In genomic region chr1:49229555-49229954, GRCh38 we compare ENCODE assay signal across 15 cellular contexts.
A peak's percentile ranks its signal among the peaks of the same experiment; 100 is the strongest.
DNase-seq lines count a peak whose midpoint lies in the region; ATAC-seq and TF ChIP-seq lines count a peak whose summit lies in the region.
"Had no signal": no experiment of that assay in that cellular context is flagged by ENCODE, and none has a peak within 500 bp of the region (broad histone marks: within the 10 kb centered on the region; RNA-seq: fewer than 3 reads in every experiment).

No MANE protein-coding gene starts in this region.

- H3K4me2 ChIP-seq in mammary epithelial cell (ENCODE audit: insufficient read depth, low read depth, low read length) (no peak overlapping the region), neuronal stem cell (ENCODE audit: insufficient read depth, low read length, poor library complexity, severe bottlenecking) (no peak overlapping the region), smooth muscle cell (no peak overlapping the region)

- H3K9me3 ChIP-seq in MG63, result no peaks in the 10 kb centered on the region
- no peaks in the 10 kb centered on the region for H3K9me3 ChIP-seq in mammary epithelial cell (replicated peaks; ENCODE audit: insufficient read depth, low read length)
- H3K9me3 ChIP-seq in neuronal stem cell (replicated peaks in 1 of 2; ENCODE audit: control insufficient read depth in 2 of 2, insufficient read depth in 1 of 2, low read depth in 1 of 2, low read length in 2 of 2), result no peaks in the 10 kb centered on the region
- no peaks in the 10 kb centered on the region for H3K9me3 ChIP-seq in smooth muscle cell (replicated peaks; ENCODE audit: low read depth)
- H3K9me3 ChIP-seq: psoas muscle, spleen, testis had no signal

- H2AK5ac ChIP-seq in neuronal stem cell (ENCODE audit: low read depth, low read length), result no peak overlapping the region

- no peak overlapping the region for H2BK15ac ChIP-seq in neuronal stem cell (ENCODE audit: low read length)

- CTCF ChIA-PET in mammary epithelial cell (lab: Charles Lee; ENCODE audit: low non-redundant PET), result no interaction called here

- H3K14ac ChIP-seq in neuronal stem cell (ENCODE audit: low read length), result no peak overlapping the region

- no peak overlapping the region for H3K23ac ChIP-seq in neuronal stem cell (ENCODE audit: low read depth, low read length, poor library complexity)

- H4K20me1 ChIP-seq in mammary epithelial cell (ENCODE audit: insufficient read depth, low read length) (no peaks in the 10 kb centered on the region), smooth muscle cell (ENCODE audit: low read depth) (no peaks in the 10 kb centered on the region)

- 71% methylated on average over 1 of the region's 1 CpG for WGBS in mammary epithelial cell (ENCODE audit: low coverage, missing lambda C conversion rate)
- no CpG with 5 or more reads among the region's 1 CpG for WGBS in neuronal stem cell (ENCODE audit: extremely low coverage in 2 of 2, insufficient read length in 2 of 2, insufficient replicate concordance in 1 of 2), 2 donors
- WGBS in smooth muscle cell (ENCODE audit: low lambda C conversion rate), result 48% methylated on average over 1 of the region's 1 CpG

- H4K8ac ChIP-seq in neuronal stem cell (ENCODE audit: low read depth, low read length), result no peak overlapping the region

- no peaks in the 10 kb centered on the region for H3K27me3 ChIP-seq in MG63
- H3K27me3 ChIP-seq in mammary epithelial cell (ENCODE audit: insufficient read depth, low read length), result no peaks in the 10 kb centered on the region
- H3K27me3 ChIP-seq in neuronal stem cell (ENCODE audit: control insufficient read depth in 3 of 3, insufficient read depth in 3 of 3, low read depth in 1 of 3, low read length in 3 of 3), result no peaks in the 10 kb centered on the region
- no peaks in the 10 kb centered on the region for H3K27me3 ChIP-seq in smooth muscle cell (ENCODE audit: low read depth)
- H3K27me3 ChIP-seq: spleen, testis had no signal

- H3K4me3 ChIP-seq in MG63 (no peak overlapping the region), mammary epithelial cell (replicated peaks in 1 of 3; ENCODE audit: insufficient read depth in 1 of 3, low read depth in 2 of 3, low read length in 3 of 3) (no peak overlapping the region), neuronal stem cell (ENCODE audit: low read length in 2 of 2) (no peak overlapping the region), smooth muscle cell (no peak overlapping the region)
- H3K4me3 ChIP-seq: psoas muscle, spleen, testis had no signal

- no peaks in the 10 kb centered on the region for H3K79me1 ChIP-seq in neuronal stem cell (ENCODE audit: low read depth, low read length)

- H3K4me1 ChIP-seq in mammary epithelial cell (ENCODE audit: insufficient read depth, low read length) (no peaks in the 10 kb centered on the region), neuronal stem cell (ENCODE audit: control insufficient read depth in 2 of 2, insufficient read depth in 1 of 2, low read depth in 1 of 2, low read length in 2 of 2) (no peaks in the 10 kb centered on the region), smooth muscle cell (ENCODE audit: low read depth) (no peaks in the 10 kb centered on the region)
- H3K4me1 ChIP-seq: psoas muscle, spleen, testis had no signal

- no peak overlapping the region for H3K18ac ChIP-seq in neuronal stem cell (ENCODE audit: low read length)

- H3K36me3 ChIP-seq in MG63, result no peaks in the 10 kb centered on the region
- no peaks in the 10 kb centered on the region for H3K36me3 ChIP-seq in mammary epithelial cell (ENCODE audit: insufficient read depth, low read length)
- no peaks in the 10 kb centered on the region for H3K36me3 ChIP-seq in neuronal stem cell (replicated peaks in 1 of 2; ENCODE audit: control insufficient read depth in 2 of 2, insufficient read depth in 2 of 2, low read length in 2 of 2)
- no peaks in the 10 kb centered on the region for H3K36me3 ChIP-seq in smooth muscle cell (ENCODE audit: low read depth)
- H3K36me3 ChIP-seq: spleen had no signal

- H3K9ac ChIP-seq in mammary epithelial cell (ENCODE audit: insufficient read depth, low read length) (no peak overlapping the region), neuronal stem cell (ENCODE audit: low read depth, low read length, poor library complexity) (no peak overlapping the region), smooth muscle cell (ENCODE audit: low read depth) (no peak overlapping the region)

- H3F3A ChIP-seq in smooth muscle cell (ENCODE audit: low read depth), result no peaks in the 10 kb centered on the region

- no peak overlapping the region for H4K91ac ChIP-seq in neuronal stem cell (ENCODE audit: low read depth, low read length, poor library complexity)

- in situ Hi-C loops in Caki2 (cut with HindIII; ENCODE audit: low pct_unique_long_range_greater_than_20kb, low sequenced_read_pairs) (no loop called here), mammary epithelial cell (cut with MboI; ENCODE audit: low sequenced_read_pairs in 2 of 2) (no loop called here)

- no peak overlapping the region for H2AFZ ChIP-seq in mammary epithelial cell (ENCODE audit: low read depth, low read length)
- no peak overlapping the region for H2AFZ ChIP-seq in neuronal stem cell (ENCODE audit: low read length)
- no peak overlapping the region for H2AFZ ChIP-seq in smooth muscle cell (ENCODE audit: low read depth)

- H3K27ac ChIP-seq in mammary epithelial cell (ENCODE audit: insufficient read depth, low read depth, low read length) (no peak overlapping the region), neuronal stem cell (replicated peaks; ENCODE audit: low read length) (no peak overlapping the region), smooth muscle cell (ENCODE audit: low read depth) (no peak overlapping the region)
- H3K27ac ChIP-seq: epithelial cell of prostate, psoas muscle, spleen, testis had no signal

- H2BK5ac ChIP-seq in neuronal stem cell (ENCODE audit: low read length), result no peak overlapping the region

- no peak overlapping the region for H2BK12ac ChIP-seq in neuronal stem cell (ENCODE audit: low read length)

- TF ChIP-seq CTCF in mammary epithelial cell (conservative IDR thresholded peaks at IDR 0.05 in 1 of 2, IDR thresholded peaks at IDR 0.05 in 1 of 2; ENCODE audit: extremely low read depth in 1 of 2, insufficient read depth in 1 of 2, low read depth in 1 of 2, low read length in 2 of 2) (peak in 1 of 2 donors; percentile 14), smooth muscle cell (IDR thresholded peaks at IDR 0.05; ENCODE audit: borderline replicate concordance, insufficient read depth, poor library complexity, severe bottlenecking) (no peak)

- H3K4ac ChIP-seq in neuronal stem cell (ENCODE audit: low read length), result no peak overlapping the region

- ATAC-seq in left lobe of liver (peak; percentile 49), GM18873 (IDR thresholded peaks at IDR 0.05; ENCODE audit: low FRiP score, unreplicated experiment) (no peak)

- dilution Hi-C loops in mammary epithelial cell (cut with HindIII; ENCODE audit: low sequenced_read_pairs), result no loop called here

- no peaks in the 10 kb centered on the region for H3K79me2 ChIP-seq in mammary epithelial cell (ENCODE audit: insufficient read depth, low read length)
- H3K79me2 ChIP-seq in smooth muscle cell (ENCODE audit: low read depth), result no peaks in the 10 kb centered on the region

- no peak overlapping the region for H2BK120ac ChIP-seq in neuronal stem cell (ENCODE audit: low read depth, low read length)

- DNase-seq in Caki2 (ENCODE audit: low read depth), result peak; percentile 46
- peak; percentile 6 for DNase-seq in MG63
- DNase-seq in mammary epithelial cell, result peak; percentile 29
- DNase-seq in left lobe of liver (ENCODE audit: low spot score), result no peak
- no peak for DNase-seq in neuronal stem cell (ENCODE audit: low spot score)
- no peak for DNase-seq in activated T-cell treated with anti-CD3 and anti-CD28 coated beads, Interleukin-2, amount 50 U/mL, for 1 hour
- no peak for DNase-seq in smooth muscle cell (lab: John Stamatoyannopoulos, UW; ENCODE audit: unreplicated experiment)
- DNase-seq: activated CD4-positive, CD25-positive, alpha-beta regulatory T cell treated with anti-CD3 and anti-CD28 coated beads, Interleukin-2, amount 50 U/mL, for 72 hours; activated naive CD8-positive, alpha-beta T cell treated with anti-CD3 and anti-CD28 coated beads for 36 hours; NCI-H1694 treated with DMSO at 0.1 percent for 48 hours; psoas muscle; spleen; testis had no signal

- no TSS peak for BruUV-seq in mammary epithelial cell (replicated peaks; lab: Mats Ljungman, UMichigan)

- intact Hi-C loops in mammary epithelial cell (cut with micrococcal nuclease), result no loop called here

Comparison
In these comparisons a context has a peak if more than half of its experiments do, and no peak if none do; other contexts are left out.
1. DNase-seq: peak in Caki2 (single experiment), MG63 (single experiment) and mammary epithelial cell (single experiment); none in left lobe of liver (single experiment), neuronal stem cell (single experiment), activated T-cell treated with anti-CD3 and anti-CD28 coated beads, Interleukin-2, amount 50 U/mL, for 1 hour (single experiment) and smooth muscle cell (single experiment).